In genomic region chr6:159724778-159725177, GRCh38 we compare ENCODE assay signal across 2 cellular contexts.
TF ChIP-seq lines count a peak whose summit lies in the region.

No MANE protein-coding gene starts in this region.

TF ChIP-seq in A549, 52 proteins besides CTCF, POLR2A, EP300 and RAD21:
- no peak for TF ChIP-seq SREBF2 (IDR thresholded peaks at IDR 0.05)
- no peak for TF ChIP-seq ZSCAN20 (CRISPR knock-in tag; IDR thresholded peaks at IDR 0.05)
- no peak for TF ChIP-seq TFCP2L1 (CRISPR knock-in tag; IDR thresholded peaks at IDR 0.05)

TF ChIP-seq in WTC11, 78 proteins besides CTCF, POLR2A, EP300 and RAD21:
- TF ChIP-seq ZNF138 (CRISPR knock-in tag; conservative IDR thresholded peaks at IDR 0.05) (no peak), SMAD4 (CRISPR knock-in tag; IDR thresholded peaks at IDR 0.05) (no peak), FOXJ3 (CRISPR knock-in tag; IDR thresholded peaks at IDR 0.05; ENCODE audit: borderline replicate concordance) (no peak), ERG (CRISPR knock-in tag; IDR thresholded peaks at IDR 0.05) (no peak), AR (CRISPR knock-in tag; IDR thresholded peaks at IDR 0.05) (no peak)
